In the genomic region with DNA sequence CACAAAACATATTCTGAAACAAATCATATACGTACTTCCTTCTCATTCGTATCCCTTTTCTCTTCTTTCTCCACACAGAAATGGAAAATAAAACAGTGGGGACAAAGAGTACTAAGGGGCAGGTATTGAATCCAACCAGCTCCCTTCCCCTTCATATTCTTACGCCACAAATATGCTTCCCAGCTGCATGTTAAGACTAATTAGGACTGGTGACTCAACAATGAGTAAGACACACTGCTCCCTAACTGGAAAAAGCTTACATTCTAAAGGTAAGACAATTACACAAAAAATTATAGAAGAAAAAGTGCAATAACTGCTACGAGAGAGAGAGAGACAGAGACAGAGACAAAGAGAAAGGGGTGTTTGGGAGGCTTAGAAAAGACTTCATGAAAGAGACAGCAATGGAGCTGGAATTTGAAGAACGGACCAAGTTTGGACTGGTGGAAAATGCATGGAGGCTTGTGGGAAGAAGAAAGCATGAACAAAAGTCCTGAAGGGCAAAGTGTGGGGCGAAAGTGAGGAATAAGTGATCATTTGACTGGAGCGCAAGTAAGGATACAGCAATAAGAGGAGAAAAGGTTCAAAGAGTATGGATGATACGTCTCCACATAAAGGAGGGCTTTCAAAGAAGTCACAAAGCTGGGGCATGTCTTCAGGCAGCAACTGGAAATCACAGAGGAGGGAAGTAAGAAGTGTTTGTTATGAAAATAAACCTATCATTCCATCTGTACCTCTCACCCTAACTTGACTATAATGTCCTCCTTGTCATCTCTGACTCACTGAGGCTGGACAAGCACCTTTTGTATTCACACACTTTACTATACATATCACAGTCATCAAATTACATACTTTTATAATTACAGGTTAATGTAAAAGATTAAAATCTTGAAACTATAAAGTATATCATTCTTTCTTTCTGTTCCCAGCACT, we compare ENCODE assay signal across 14 cellular contexts. TPM values are rescaled to one million over a fixed set of nuclear protein-coding genes. Genes with fewer than 3 reads are reported as not detected.
DNase-seq lines count a peak whose midpoint lies in the region; ATAC-seq and TF ChIP-seq lines count a peak whose summit lies in the region.
"Had no signal": no experiment of that assay in that cellular context is flagged by ENCODE, and none has a peak within 500 bp of the region (broad histone marks: within the 10 kb centered on the region; RNA-seq: fewer than 3 reads in every experiment).

No MANE protein-coding gene starts in this region.

- CTCF ChIA-PET in A673 (lab: Charles Lee): no interaction called here

- no peaks in the 10 kb centered on the region for H3K9me3 Mint-ChIP-seq in HFFc6
- H3K9me3 Mint-ChIP-seq: brain had no signal

- no peak overlapping the region for H3K27ac ChIP-seq in A673 (ENCODE audit: low read depth, low read length, poor library complexity, severe bottlenecking)
- H3K27ac ChIP-seq: left lung, WERI-Rb-1 had no signal

- peak overlapping the region; percentile 91 for H3K27ac Mint-ChIP-seq in HFFc6
- H3K27ac Mint-ChIP-seq: brain had no signal

- H3K4me1 Mint-ChIP-seq in HFFc6 (ENCODE audit: low read depth): peaks cover 42% of the 10 kb centered on the region
- H3K4me1 Mint-ChIP-seq: brain had no signal

- TF ChIP-seq CTCF in A673 (conservative IDR thresholded peaks at IDR 0.05; ENCODE audit: low read depth, low read length): no peak
- TF ChIP-seq CTCF in HFFc6 (IDR thresholded peaks at IDR 0.05): no peak
- TF ChIP-seq CTCF in foreskin fibroblast (IDR thresholded peaks at IDR 0.05; ENCODE audit: low read depth, low read length): no peak

- H3K36me3 Mint-ChIP-seq in HFFc6 (ENCODE audit: low read depth): peaks cover 16% of the 10 kb centered on the region

- no peaks in the 10 kb centered on the region; the same call in none of the 2 replicates for H3K27me3 Mint-ChIP-seq in HFFc6 (ENCODE audit: insufficient read depth)
- H3K27me3 Mint-ChIP-seq: brain had no signal

- no peaks in the 10 kb centered on the region for H3K9me3 ChIP-seq in A673 (ENCODE audit: low read depth, low read length, poor library complexity, severe bottlenecking)
- H3K9me3 ChIP-seq: left lung had no signal

- intact Hi-C loops in A673 (cut with micrococcal nuclease; ENCODE audit: unreplicated experiment): no loop called here

- H3K36me3 ChIP-seq in A673 (ENCODE audit: insufficient read depth, low read length, poor library complexity, severe bottlenecking): peaks cover 4% of the 10 kb centered on the region

- no TSS peak for BruUV-seq in A673 (replicated peaks; lab: Mats Ljungman, UMichigan)

- no peak for ATAC-seq in HG03442 (IDR thresholded peaks at IDR 0.05; ENCODE audit: unreplicated experiment)
- ATAC-seq: left lung had no signal

- H3K4me3 ChIP-seq in A673 (ENCODE audit: low read depth, low read length, poor library complexity, severe bottlenecking) (no peak overlapping the region), foreskin fibroblast (ENCODE audit: low read depth in 1 of 2, low read length in 2 of 2) (no peak overlapping the region)
- H3K4me3 ChIP-seq: left lung had no signal

- POLR2A ChIA-PET in A673 (lab: Charles Lee; ENCODE audit: low non-redundant PET): no interaction called here

- no peaks in the 10 kb centered on the region for H3K4me1 ChIP-seq in A673 (ENCODE audit: insufficient read depth, low read length, poor library complexity, severe bottlenecking)
- H3K4me1 ChIP-seq: left lung had no signal

- no peaks in the 10 kb centered on the region for H3K27me3 ChIP-seq in A673 (replicated peaks; ENCODE audit: insufficient read depth, low read depth, low read length, poor library complexity)
- H3K27me3 ChIP-seq: left lung had no signal

- peak; percentile 7 for DNase-seq in A673 (ENCODE audit: low spot score)
- peak; percentile 78 for DNase-seq in HFFc6
- peak; percentile 63 for DNase-seq in amniotic stem cell (lab: John Stamatoyannopoulos, UW)
- DNase-seq in foreskin fibroblast: peak; percentile 69 to 84
- no peak for DNase-seq in NCI-H1105 (lab: John Stamatoyannopoulos, UW)
- no peak for DNase-seq in Kasumi-1 (lab: John Stamatoyannopoulos, UW)
- no peak for DNase-seq in stimulated activated CD4-positive, alpha-beta T cell treated with anti-CD3 and anti-CD28 coated beads, Interleukin-4, amount 100 ng/mL, for 1 hour
- DNase-seq: AML-193, GF-D8, left lung, occipital lobe, WERI-Rb-1 had no signal

- peak overlapping the region; percentile 71 for H3K4me3 Mint-ChIP-seq in HFFc6
- H3K4me3 Mint-ChIP-seq: brain had no signal

RNA-seq across cellular contexts. Expression of gene RYK, which starts 49.2 kb away (rescaled TPM):
- 47.8 and 48.9 TPM in 2 replicates for total RNA-seq in A673 (2021)
- total RNA-seq in HFFc6 (2021; fragmentation: NEBNext Ultra II Directional; extraction: Animal tissue kit (Norgen Biotek cat#: 25700)): 10 to 100 TPM; 46.0 to 54.2 (median 49.9) TPM

Comparison
In these comparisons a context has a peak if more than half of its experiments do, and no peak if none do; other contexts are left out.
1. DNase-seq: peak in A673 (single experiment), HFFc6 (single experiment), amniotic stem cell (single experiment) and foreskin fibroblast (2 of 2); none in NCI-H1105 (single experiment), Kasumi-1 (0 of 2) and stimulated activated CD4-positive, alpha-beta T cell treated with anti-CD3 and anti-CD28 coated beads, Interleukin-4, amount 100 ng/mL, for 1 hour (single experiment).